9 cellular contexts compared by ENCODE assay signal in the genomic region with DNA sequence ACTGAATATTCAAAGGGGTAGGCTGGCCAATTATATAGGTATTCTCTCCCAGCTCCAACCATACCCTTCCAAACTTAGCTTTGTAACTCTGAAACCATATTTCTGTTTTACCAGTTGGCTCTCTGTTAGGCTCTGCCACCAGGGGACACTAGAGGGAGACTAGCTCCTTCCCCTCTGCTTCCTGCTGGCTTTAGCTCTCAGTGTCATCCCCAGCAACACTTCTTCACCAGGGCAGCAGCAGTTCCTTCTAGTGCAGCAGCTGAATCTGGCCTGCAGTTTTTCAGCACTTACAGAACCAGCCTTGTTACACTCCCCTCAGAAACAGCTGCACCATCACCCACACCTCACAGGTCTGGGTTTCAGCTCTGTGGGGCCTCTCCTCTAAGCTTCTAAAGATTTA. TPM values are rescaled to one million over a fixed set of nuclear protein-coding genes. Genes with fewer than 3 reads are reported as not detected.
DNase-seq lines count a peak whose midpoint lies in the region; ATAC-seq and TF ChIP-seq lines count a peak whose summit lies in the region.
"Had no signal": no experiment of that assay in that cellular context is flagged by ENCODE, and none has a peak within 500 bp of the region (broad histone marks: within the 10 kb centered on the region; RNA-seq: fewer than 3 reads in every experiment).

No MANE protein-coding gene starts in this region.

- intact Hi-C loops in PC-9 (cut with micrococcal nuclease; ENCODE audit: unreplicated experiment) = loop anchor here (5.0 kb wide), 1 partner anchor 52 kb away; the partner anchor contains the start of gene DOCK9

- H2AFZ ChIP-seq in PC-9 = no peak overlapping the region

- TF ChIP-seq CTCF in PC-9 (conservative IDR thresholded peaks at IDR 0.05) (peak; percentile 35; the same call in 1 of the 2 replicates), endodermal cell (conservative IDR thresholded peaks at IDR 0.05) (peak; percentile 76)

- peaks cover 44% of the 10 kb centered on the region for H3F3A ChIP-seq in PC-9 (ENCODE audit: insufficient read depth, low read depth)

- peaks cover 9% of the 10 kb centered on the region for H3K9me3 Mint-ChIP-seq in endodermal cell

- peak; percentile 30 to 36 for DNase-seq in SHP77 (lab: John Stamatoyannopoulos, UW)
- no peak for DNase-seq in SHP77 treated with DMSO at 0.1 percent for 48 hours (lab: John Stamatoyannopoulos, UW)
- no peak for DNase-seq in PC-9
- peak; percentile 85 for DNase-seq in endodermal cell
- DNase-seq in stimulated activated CD4-positive, alpha-beta T cell treated with anti-CD3 and anti-CD28 coated beads, Interleukin-4, amount 100 ng/mL, for 24 hours = peak; percentile 47
- no peak for DNase-seq in effector CD8-positive, alpha-beta T cell (lab: John Stamatoyannopoulos, UW)

- peaks cover 69% of the 10 kb centered on the region for H3K79me2 ChIP-seq in PC-9 (ENCODE audit: low read depth)

- H3K9me2 ChIP-seq in PC-9 (ENCODE audit: insufficient read depth) = no peaks in the 10 kb centered on the region

- peaks cover 45% of the 10 kb centered on the region for H3K4me1 ChIP-seq in PC-9 (replicated peaks; ENCODE audit: insufficient read depth)
- peaks cover 2% of the 10 kb centered on the region for H3K4me1 ChIP-seq in endodermal cell (ENCODE audit: control insufficient read depth, insufficient read depth, low read length)

- ATAC-seq in HG03139 (IDR thresholded peaks at IDR 0.05; ENCODE audit: unreplicated experiment) (no peak), HG03469 (IDR thresholded peaks at IDR 0.05; ENCODE audit: unreplicated experiment) (no peak)

- 0 out of 2 replicates have a peak, but pooled peaks cover under 1% of the 10 kb centered on the region for H4K20me1 ChIP-seq in PC-9 (ENCODE audit: insufficient read depth)

- H3K27me3 ChIP-seq in PC-9 (ENCODE audit: insufficient read depth, low read depth) (no peaks in the 10 kb centered on the region), endodermal cell (ENCODE audit: control insufficient read depth, insufficient read depth, low read length, poor library complexity, severe bottlenecking) (no peaks in the 10 kb centered on the region)

- POLR2A ChIA-PET in PC-9 (lab: Charles Lee; ENCODE audit: unreplicated experiment) = no interaction called here

- no peak overlapping the region for H3K27ac Mint-ChIP-seq in endodermal cell
- H3K27ac Mint-ChIP-seq: B cell had no signal

- H3K27me3 Mint-ChIP-seq in endodermal cell (ENCODE audit: insufficient read depth) = no peaks in the 10 kb centered on the region

- CTCF ChIA-PET in PC-9 (lab: Charles Lee) = no interaction called here

- no peak overlapping the region for H3K9ac ChIP-seq in endodermal cell (ENCODE audit: extremely low read depth, low read length, poor library complexity, severe bottlenecking)

- peaks cover 3% of the 10 kb centered on the region for H3K4me1 Mint-ChIP-seq in endodermal cell

- no peaks in the 10 kb centered on the region for H3K36me3 Mint-ChIP-seq in endodermal cell (ENCODE audit: low read depth)

- H3K4me3 ChIP-seq in PC-9 (no peak overlapping the region), endodermal cell (ENCODE audit: low read length) (no peak overlapping the region)

- BruUV-seq in PC-9 (replicated peaks; lab: Mats Ljungman, UMichigan) = no TSS peak

- no peak overlapping the region for H3K4me2 ChIP-seq in PC-9

- H3K36me3 ChIP-seq in PC-9 (ENCODE audit: low read depth) = peaks cover 4% of the 10 kb centered on the region; the same call in 1 of the 2 replicates
- no peaks in the 10 kb centered on the region for H3K36me3 ChIP-seq in endodermal cell (ENCODE audit: control insufficient read depth, insufficient read depth, low read length)

- 0 out of 2 replicates have a peak, but pooled peaks cover 3% of the 10 kb centered on the region for H3K9me3 ChIP-seq in PC-9 (ENCODE audit: insufficient read depth, low read depth)
- H3K9me3 ChIP-seq in endodermal cell (ENCODE audit: control insufficient read depth, low read length) = no peaks in the 10 kb centered on the region

- H3K27ac ChIP-seq in PC-9 = no peak overlapping the region
- H3K27ac ChIP-seq in endodermal cell (ENCODE audit: low read depth, low read length) = no peak overlapping the region

- no peak overlapping the region for H3K4me3 Mint-ChIP-seq in endodermal cell
- H3K4me3 Mint-ChIP-seq: B cell had no signal

RNA-seq across cellular contexts. Expression of gene DOCK9, which starts 51.0 kb away (rescaled TPM):
- total RNA-seq in PC-9 (2021) = 53.4 and 69.5 TPM in 2 replicates
- total RNA-seq in endodermal cell = 10 to 100 TPM; 15.6 to 22.5 TPM
- 9.8 TPM for polyA plus RNA-seq in endodermal cell (2013, experiment 1 of 2)
- polyA plus RNA-seq in endodermal cell (2013, experiment 2 of 2) = 10.9 TPM

Comparison
In these comparisons a context has a peak if more than half of its experiments do, and no peak if none do; other contexts are left out.
1. DNase-seq: peak in SHP77 (2 of 2), endodermal cell (single experiment) and stimulated activated CD4-positive, alpha-beta T cell treated with anti-CD3 and anti-CD28 coated beads, Interleukin-4, amount 100 ng/mL, for 24 hours (single experiment); none in SHP77 treated with DMSO at 0.1 percent for 48 hours (single experiment), PC-9 (0 of 2) and effector CD8-positive, alpha-beta T cell (single experiment).